34 cellular contexts compared by ENCODE assay signal in the genomic region with DNA sequence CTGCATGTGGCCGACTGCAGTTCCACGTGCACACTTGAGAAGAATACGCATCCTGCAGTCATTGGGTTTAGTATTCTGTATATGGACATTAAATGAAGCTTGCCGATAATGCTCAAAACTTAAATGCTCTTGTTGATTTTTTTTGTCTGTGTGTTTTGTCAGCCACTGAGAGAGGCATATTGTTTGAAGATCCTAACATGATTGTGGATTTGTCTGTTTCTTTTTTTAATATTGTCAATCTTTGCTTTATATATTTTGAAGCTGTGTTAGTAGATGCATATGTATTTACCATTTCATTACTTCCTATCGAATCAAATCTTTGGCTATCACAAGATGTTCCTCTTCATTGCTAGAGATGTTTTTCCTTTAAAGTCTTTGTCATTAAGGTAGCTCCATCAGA.
"Had no signal": no experiment of that assay in that cellular context is flagged by ENCODE, and none has a peak within 500 bp of the region (broad histone marks: within the 10 kb centered on the region; RNA-seq: fewer than 3 reads in every experiment).

No MANE protein-coding gene starts in this region.

- H3K36me3 ChIP-seq: MG63 had no signal

- H3K27me3 ChIP-seq: MG63 had no signal

- DNase-seq: Kasumi-1, MG63, MM.1S, MV-4-11, NCI-H1048, NCI-H1092, NCI-H1092 treated with DMSO at 0.1 percent for 48 hours, NCI-H1105, NCI-H1105 treated with DMSO at 0.1 percent for 48 hours, NCI-H1417, NCI-H1417 treated with DMSO at 0.1 percent for 48 hours, NCI-H1436, NCI-H1436 treated with DMSO at 0.1 percent for 48 hours, NCI-H146, NCI-H1694, NCI-H1694 treated with DMSO at 0.1 percent for 48 hours, NCI-H187, NCI-H187 treated with DMSO at 0.1 percent for 48 hours, NCI-H1930, NCI-H2029, NCI-H2029 treated with DMSO at 0.1 percent for 48 hours, NCI-H2081, NCI-H2081 treated with DMSO at 0.1 percent for 48 hours, NCI-H2107, NCI-H2171, NCI-H2171 treated with DMSO at 0.1 percent for 48 hours, NCI-H2227 treated with DMSO at 0.1 percent for 48 hours, NCI-H226, NCI-H345, NCI-H446, NCI-H446 treated with DMSO at 0.1 percent for 48 hours, NCI-H510A, NCI-H510A treated with DMSO at 0.1 percent for 48 hours, NCI-H524 had no signal

- H3K4me3 ChIP-seq: MG63 had no signal
